Comparison of ENCODE assay signal across 1 cellular context in genomic region chr16:14486520-14487303, GRCh38.
A peak's percentile ranks its signal among the peaks of the same experiment; 100 is the strongest.
TF ChIP-seq lines count a peak whose summit lies in the region.

No MANE protein-coding gene starts in this region.

TF ChIP-seq in SK-N-SH, 30 proteins besides CTCF, POLR2A, EP300 and RAD21 (continued from another document):
- TF ChIP-seq MAX (IDR thresholded peaks at IDR 0.05; ENCODE audit: low read depth): peak; percentile 98
- peak; percentile 50; the same call in 1 of the 2 replicates for TF ChIP-seq POLR2AphosphoS5 (IDR thresholded peaks at IDR 0.05; ENCODE audit: low read depth, low read length)
- TF ChIP-seq RFX5 (IDR thresholded peaks at IDR 0.05; ENCODE audit: low read length): no peak
- TF ChIP-seq REST (IDR thresholded peaks at IDR 0.05; ENCODE audit: low read depth, low read length): no peak; the same call in 1 of the 2 replicates
- no peak for TF ChIP-seq GATA2 (CRISPR knock-in tag; IDR thresholded peaks at IDR 0.05)
- peak; percentile 95 for TF ChIP-seq PBX3 (IDR thresholded peaks at IDR 0.05)
- TF ChIP-seq TEAD4 (IDR thresholded peaks at IDR 0.05; ENCODE audit: borderline replicate concordance, insufficient read depth): peak; percentile 42; the same call in 1 of the 2 replicates
- TF ChIP-seq TCF12 (IDR thresholded peaks at IDR 0.05): peak; percentile 82
- TF ChIP-seq MXI1 (IDR thresholded peaks at IDR 0.05; ENCODE audit: low read depth, low read length): peak; percentile 99
- peak; percentile 69 for TF ChIP-seq CHD2 (IDR thresholded peaks at IDR 0.05; ENCODE audit: low read length, partially characterized antibody)
